In the genomic region with DNA sequence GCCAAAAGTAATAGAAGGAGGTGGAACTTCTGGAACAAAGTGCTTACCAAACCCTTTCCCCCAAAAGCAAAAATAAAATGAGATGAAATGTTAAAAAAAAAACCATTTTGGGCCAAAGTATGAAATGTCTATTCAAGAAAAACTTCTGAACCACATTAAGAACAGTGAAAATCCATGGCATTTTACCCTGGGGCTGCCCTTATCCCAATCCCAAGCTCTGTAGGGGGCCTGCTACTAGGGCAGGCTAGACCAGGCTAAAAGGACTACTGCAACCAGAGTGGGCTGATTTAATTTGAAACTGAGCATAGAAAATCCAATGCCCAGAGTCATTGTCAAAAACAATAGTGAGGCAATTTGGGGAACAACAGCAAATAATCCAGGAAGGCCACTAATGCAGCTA, we compare ENCODE assay signal across 18 cellular contexts.
DNase-seq lines count a peak whose midpoint lies in the region; ATAC-seq and TF ChIP-seq lines count a peak whose summit lies in the region.
"Had no signal": no experiment of that assay in that cellular context is flagged by ENCODE, and none has a peak within 500 bp of the region (broad histone marks: within the 10 kb centered on the region; RNA-seq: fewer than 3 reads in every experiment).

No MANE protein-coding gene starts in this region.

- CTCF ChIA-PET in HEK293 (lab: Yijun Ruan, JAX), result interaction anchor here (0.7 kb wide), 1 partner anchor 190 kb away, joined by 3 read pairs; no protein-coding TSS in a partner anchor
- CTCF ChIA-PET in WTC11 (lab: Charles Lee), result interaction anchor here (1.2 kb wide), 1 partner anchor 124 kb away, joined by 3 read pairs; no protein-coding TSS in a partner anchor

- H3K36me3 ChIP-seq in HEK293 (ENCODE audit: control insufficient read depth in 2 of 2, insufficient read depth in 1 of 2, low read length in 2 of 2) (no peaks in the 10 kb centered on the region), prostate gland (no peaks in the 10 kb centered on the region)

- H3K9me3 ChIP-seq in HEK293 (ENCODE audit: control insufficient read depth, insufficient read depth, low read depth, low read length), result no peaks in the 10 kb centered on the region; the same call in 1 of the 2 replicates
- H3K9me3 ChIP-seq in prostate gland, result no peaks in the 10 kb centered on the region

- no peak for TF ChIP-seq POLR2A in prostate gland (IDR thresholded peaks at IDR 0.05)

- no peak overlapping the region for H3K4me3 ChIP-seq in HEK293 (ENCODE audit: low read depth, low read length)
- no peak overlapping the region for H3K4me3 ChIP-seq in prostate gland
- H3K4me3 ChIP-seq: BLaER1 had no signal

- intact Hi-C loops in prostate gland (cut with DNase I), result no loop called here

- H3K4me1 ChIP-seq in HEK293 (ENCODE audit: control insufficient read depth, insufficient read depth, low read length) (0 out of 2 replicates have a peak, but pooled peaks cover 3% of the 10 kb centered on the region), prostate gland (replicated peaks) (no peaks in the 10 kb centered on the region)

- H3K27ac Mint-ChIP-seq in WTC11 (no peak overlapping the region), osteocyte (ENCODE audit: unreplicated experiment) (no peak overlapping the region)
- H3K27ac Mint-ChIP-seq: B cell; CD4-positive, alpha-beta T cell; CD8-positive, alpha-beta memory T cell had no signal

- H3K9me3 Mint-ChIP-seq in WTC11 (peaks cover 19% of the 10 kb centered on the region), osteocyte (ENCODE audit: unreplicated experiment) (peaks cover 17% of the 10 kb centered on the region)

- H3K27me3 ChIP-seq in prostate gland (replicated peaks; ENCODE audit: insufficient read depth), result no peaks in the 10 kb centered on the region
- H3K27me3 ChIP-seq: BLaER1 had no signal

- H3K4me1 Mint-ChIP-seq in WTC11, result peaks cover 25% of the 10 kb centered on the region
- peaks cover 17% of the 10 kb centered on the region for H3K4me1 Mint-ChIP-seq in osteocyte (ENCODE audit: unreplicated experiment)

- peak; percentile 21 for DNase-seq in CD1c-positive myeloid dendritic cell (ENCODE audit: extremely low spot score)
- DNase-seq in WTC11 (ENCODE audit: low spot score), result no peak
- no peak for DNase-seq in osteocyte (ENCODE audit: extremely low spot score, unreplicated experiment)
- DNase-seq in prostate gland (ENCODE audit: low spot score), result no peak
- DNase-seq: CD4-positive, alpha-beta T cell; CD8-positive, alpha-beta memory T cell; DMS 273 treated with DMSO at 0.1 percent for 48 hours; DMS79; EL; GF-D8; H7; HCEC 1CT had no signal

- H3K36me3 Mint-ChIP-seq in WTC11, result peaks cover 12% of the 10 kb centered on the region
- peaks cover 11% of the 10 kb centered on the region for H3K36me3 Mint-ChIP-seq in osteocyte (ENCODE audit: unreplicated experiment)

- POLR2A ChIA-PET in HEK293 (lab: Yijun Ruan, JAX) (no interaction called here), WTC11 (lab: Charles Lee) (no interaction called here)

- ATAC-seq in WTC11, result peak; percentile 60
- ATAC-seq in GM18907 (IDR thresholded peaks at IDR 0.05; ENCODE audit: unreplicated experiment), result no peak

- H3K27ac ChIP-seq in HEK293 (ENCODE audit: extremely low read depth, low read depth, low read length), result no peak overlapping the region
- no peak overlapping the region for H3K27ac ChIP-seq in prostate gland
- H3K27ac ChIP-seq: 22Rv1, BLaER1, C4-2B had no signal

- H3K27me3 Mint-ChIP-seq in WTC11 (ENCODE audit: low read depth) (no peaks in the 10 kb centered on the region), osteocyte (ENCODE audit: unreplicated experiment) (no peaks in the 10 kb centered on the region)
- H3K27me3 Mint-ChIP-seq: B cell; CD4-positive, alpha-beta T cell; CD8-positive, alpha-beta memory T cell had no signal

- TF ChIP-seq CTCF in HEK293 (tag by site-specific recombination; IDR thresholded peaks at IDR 0.05) (no peak), WTC11 (IDR thresholded peaks at IDR 0.05) (no peak), osteocyte (IDR thresholded peaks at IDR 0.05) (no peak), prostate gland (IDR thresholded peaks at IDR 0.05) (no peak)

- H3K4me3 Mint-ChIP-seq in WTC11 (no peak overlapping the region), osteocyte (ENCODE audit: unreplicated experiment) (no peak overlapping the region)
- H3K4me3 Mint-ChIP-seq: B cell; CD4-positive, alpha-beta T cell; CD8-positive, alpha-beta memory T cell had no signal

TF ChIP-seq in HEK293, 187 proteins besides CTCF, POLR2A, EP300 and RAD21:
- TF ChIP-seq ZNF473 (tag by site-specific recombination; IDR thresholded peaks at IDR 0.05) (no peak), ZNF433 (tag by site-specific recombination; IDR thresholded peaks at IDR 0.05; ENCODE audit: low read depth) (no peak), ZNF830 (tag by site-specific recombination; IDR thresholded peaks at IDR 0.05; ENCODE audit: low read depth) (no peak), ZXDB (tag by site-specific recombination; IDR thresholded peaks at IDR 0.05) (no peak), ZNF677 (tag by site-specific recombination; IDR thresholded peaks at IDR 0.05) (peak; percentile 90)
- TF ChIP-seq, protein P1, sequence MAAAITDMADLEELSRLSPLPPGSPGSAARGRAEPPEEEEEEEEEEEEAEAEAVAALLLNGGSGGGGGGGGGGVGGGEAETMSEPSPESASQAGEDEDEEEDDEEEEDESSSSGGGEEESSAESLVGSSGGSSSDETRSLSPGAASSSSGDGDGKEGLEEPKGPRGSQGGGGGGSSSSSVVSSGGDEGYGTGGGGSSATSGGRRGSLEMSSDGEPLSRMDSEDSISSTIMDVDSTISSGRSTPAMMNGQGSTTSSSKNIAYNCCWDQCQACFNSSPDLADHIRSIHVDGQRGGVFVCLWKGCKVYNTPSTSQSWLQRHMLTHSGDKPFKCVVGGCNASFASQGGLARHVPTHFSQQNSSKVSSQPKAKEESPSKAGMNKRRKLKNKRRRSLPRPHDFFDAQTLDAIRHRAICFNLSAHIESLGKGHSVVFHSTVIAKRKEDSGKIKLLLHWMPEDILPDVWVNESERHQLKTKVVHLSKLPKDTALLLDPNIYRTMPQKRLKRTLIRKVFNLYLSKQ (tag by site-specific recombination; IDR thresholded peaks at IDR 0.05; ENCODE audit: borderline replicate concordance), result no peak
- TF ChIP-seq, protein P2, sequence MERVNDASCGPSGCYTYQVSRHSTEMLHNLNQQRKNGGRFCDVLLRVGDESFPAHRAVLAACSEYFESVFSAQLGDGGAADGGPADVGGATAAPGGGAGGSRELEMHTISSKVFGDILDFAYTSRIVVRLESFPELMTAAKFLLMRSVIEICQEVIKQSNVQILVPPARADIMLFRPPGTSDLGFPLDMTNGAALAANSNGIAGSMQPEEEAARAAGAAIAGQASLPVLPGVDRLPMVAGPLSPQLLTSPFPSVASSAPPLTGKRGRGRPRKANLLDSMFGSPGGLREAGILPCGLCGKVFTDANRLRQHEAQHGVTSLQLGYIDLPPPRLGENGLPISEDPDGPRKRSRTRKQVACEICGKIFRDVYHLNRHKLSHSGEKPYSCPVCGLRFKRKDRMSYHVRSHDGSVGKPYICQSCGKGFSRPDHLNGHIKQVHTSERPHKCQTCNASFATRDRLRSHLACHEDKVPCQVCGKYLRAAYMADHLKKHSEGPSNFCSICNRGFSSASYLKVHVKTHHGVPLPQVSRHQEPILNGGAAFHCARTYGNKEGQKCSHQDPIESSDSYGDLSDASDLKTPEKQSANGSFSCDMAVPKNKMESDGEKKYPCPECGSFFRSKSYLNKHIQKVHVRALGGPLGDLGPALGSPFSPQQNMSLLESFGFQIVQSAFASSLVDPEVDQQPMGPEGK (tag by site-specific recombination; IDR thresholded peaks at IDR 0.05), result no peak

TF ChIP-seq in WTC11, 78 proteins besides CTCF, POLR2A, EP300 and RAD21:
- TF ChIP-seq, protein P3, sequence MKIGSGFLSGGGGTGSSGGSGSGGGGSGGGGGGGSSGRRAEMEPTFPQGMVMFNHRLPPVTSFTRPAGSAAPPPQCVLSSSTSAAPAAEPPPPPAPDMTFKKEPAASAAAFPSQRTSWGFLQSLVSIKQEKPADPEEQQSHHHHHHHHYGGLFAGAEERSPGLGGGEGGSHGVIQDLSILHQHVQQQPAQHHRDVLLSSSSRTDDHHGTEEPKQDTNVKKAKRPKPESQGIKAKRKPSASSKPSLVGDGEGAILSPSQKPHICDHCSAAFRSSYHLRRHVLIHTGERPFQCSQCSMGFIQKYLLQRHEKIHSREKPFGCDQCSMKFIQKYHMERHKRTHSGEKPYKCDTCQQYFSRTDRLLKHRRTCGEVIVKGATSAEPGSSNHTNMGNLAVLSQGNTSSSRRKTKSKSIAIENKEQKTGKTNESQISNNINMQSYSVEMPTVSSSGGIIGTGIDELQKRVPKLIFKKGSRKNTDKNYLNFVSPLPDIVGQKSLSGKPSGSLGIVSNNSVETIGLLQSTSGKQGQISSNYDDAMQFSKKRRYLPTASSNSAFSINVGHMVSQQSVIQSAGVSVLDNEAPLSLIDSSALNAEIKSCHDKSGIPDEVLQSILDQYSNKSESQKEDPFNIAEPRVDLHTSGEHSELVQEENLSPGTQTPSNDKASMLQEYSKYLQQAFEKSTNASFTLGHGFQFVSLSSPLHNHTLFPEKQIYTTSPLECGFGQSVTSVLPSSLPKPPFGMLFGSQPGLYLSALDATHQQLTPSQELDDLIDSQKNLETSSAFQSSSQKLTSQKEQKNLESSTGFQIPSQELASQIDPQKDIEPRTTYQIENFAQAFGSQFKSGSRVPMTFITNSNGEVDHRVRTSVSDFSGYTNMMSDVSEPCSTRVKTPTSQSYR (CRISPR knock-in tag; IDR thresholded peaks at IDR 0.05), result no peak
TF ChIP-seq in WTC11: peak in this region for 0.
